Comparison of ENCODE assay signal across 25 cellular contexts in genomic region chr2:112755444-112755843, GRCh38. TPM values are rescaled to one million over a fixed set of nuclear protein-coding genes. Genes with fewer than 3 reads are reported as not detected.
DNase-seq lines count a peak whose midpoint lies in the region; ATAC-seq and TF ChIP-seq lines count a peak whose summit lies in the region.
"Had no signal": no experiment of that assay in that cellular context is flagged by ENCODE, and none has a peak within 500 bp of the region (broad histone marks: within the 10 kb centered on the region; RNA-seq: fewer than 3 reads in every experiment).

No MANE protein-coding gene starts in this region.

- intact Hi-C loops in CD4-positive, alpha-beta memory T cell (cut with micrococcal nuclease) = no loop called here

- peak; percentile 28 to 47 for ATAC-seq in activated CD4-positive, CD25-positive, alpha-beta regulatory T cell treated with anti-CD3 and anti-CD28 coated beads, Interleukin-2, amount 50 U/mL, for 24 hours
- ATAC-seq in WTC11 = no peak
- peak; percentile 54 to 71 for ATAC-seq in natural killer cell treated with Interleukin-12 subunit alpha and Interleukin-12 subunit beta and Interleukin-15 and Interleukin-18, amount 100 ng/mL, for 72 hours
- ATAC-seq in GM21390 (IDR thresholded peaks at IDR 0.05; ENCODE audit: unreplicated experiment) = no peak
- no peak for ATAC-seq in GM21360 (IDR thresholded peaks at IDR 0.05; ENCODE audit: unreplicated experiment)
- no peak for ATAC-seq in GM19463 (IDR thresholded peaks at IDR 0.05; ENCODE audit: unreplicated experiment)
- ATAC-seq: HCT116, Right ventricle myocardium inferior had no signal

- H3K27ac ChIP-seq in CD4-positive, alpha-beta memory T cell (ENCODE audit: low read depth, low read length) = no peak overlapping the region

- H3K4me3 Mint-ChIP-seq in CD4-positive, alpha-beta memory T cell = peak overlapping the region in 1 of 8 donors; percentile 51
- no peak overlapping the region for H3K4me3 Mint-ChIP-seq in WTC11
- no peak overlapping the region for H3K4me3 Mint-ChIP-seq in natural killer cell treated with Interleukin-12 subunit alpha and Interleukin-12 subunit beta and Interleukin-15 and Interleukin-18, amount 100 ng/mL, for 72 hours

- no peak overlapping the region for H3K4me3 ChIP-seq in CD4-positive, alpha-beta memory T cell (ENCODE audit: low read length in 2 of 2)
- H3K4me3 ChIP-seq: GM12878, MG63 had no signal

- H3K4me1 ChIP-seq in CD4-positive, alpha-beta memory T cell (ENCODE audit: insufficient read depth, low read length) = peaks cover 10% of the 10 kb centered on the region

- no peaks in the 10 kb centered on the region for H3K36me3 ChIP-seq in CD4-positive, alpha-beta memory T cell (ENCODE audit: insufficient read depth, low read length)

- no peaks in the 10 kb centered on the region for H3K9me3 Mint-ChIP-seq in CD4-positive, alpha-beta memory T cell
- no peaks in the 10 kb centered on the region for H3K9me3 Mint-ChIP-seq in WTC11
- H3K9me3 Mint-ChIP-seq in natural killer cell treated with Interleukin-12 subunit alpha and Interleukin-12 subunit beta and Interleukin-15 and Interleukin-18, amount 100 ng/mL, for 72 hours = no peaks in the 10 kb centered on the region

- peak overlapping the region in 4 of 7 donors; percentile 7 to 67 (median 16) for H3K27ac Mint-ChIP-seq in CD4-positive, alpha-beta memory T cell
- H3K27ac Mint-ChIP-seq in WTC11 = peak overlapping the region; percentile 10; the same call in 1 of the 2 replicates
- peak overlapping the region; percentile 5 to 85 for H3K27ac Mint-ChIP-seq in natural killer cell treated with Interleukin-12 subunit alpha and Interleukin-12 subunit beta and Interleukin-15 and Interleukin-18, amount 100 ng/mL, for 72 hours

- CTCF ChIA-PET in CD4-positive, alpha-beta memory T cell (lab: Charles Lee; ENCODE audit: partially characterized antibody) = interaction anchor here (1.0 to 2.1 kb wide), 5 partner anchors 12 to 188 kb away, joined by 3 to 8 read pairs (median 3); no protein-coding TSS in a partner anchor
- CTCF ChIA-PET in WTC11 (lab: Charles Lee) = interaction anchor here (2.8 kb wide), 1 partner anchor 186 kb away, joined by 7 read pairs; no protein-coding TSS in a partner anchor

- no peaks in the 10 kb centered on the region for H3K27me3 Mint-ChIP-seq in CD4-positive, alpha-beta memory T cell
- no peaks in the 10 kb centered on the region for H3K27me3 Mint-ChIP-seq in WTC11 (ENCODE audit: low read depth)
- no peaks in the 10 kb centered on the region for H3K27me3 Mint-ChIP-seq in natural killer cell treated with Interleukin-12 subunit alpha and Interleukin-12 subunit beta and Interleukin-15 and Interleukin-18, amount 100 ng/mL, for 72 hours

- no peak for TF ChIP-seq CTCF in WTC11 (IDR thresholded peaks at IDR 0.05)

- no peaks in the 10 kb centered on the region for H3K9me3 ChIP-seq in CD4-positive, alpha-beta memory T cell (ENCODE audit: control insufficient read depth in 1 of 2, low read length in 2 of 2)
- H3K9me3 ChIP-seq: Caco-2, MG63 had no signal

- DNase-seq in activated CD4-positive, CD25-positive, alpha-beta regulatory T cell treated with anti-CD3 and anti-CD28 coated beads, Interleukin-2, amount 50 U/mL, for 72 hours = no peak
- DNase-seq in CD4-positive, alpha-beta memory T cell = no peak
- DNase-seq in WTC11 (ENCODE audit: low spot score) = no peak
- DNase-seq in natural killer cell treated with Interleukin-12 subunit alpha and Interleukin-12 subunit beta and Interleukin-15 and Interleukin-18, amount 100 ng/mL, for 72 hours (ENCODE audit: low spot score) = no peak
- DNase-seq: 8988T, C1 segment of cervical spinal cord, Caco-2, DMS 273 treated with DMSO at 0.1 percent for 48 hours, DND-41, Karpas-422, MG63, NCI-H1417 treated with DMSO at 0.1 percent for 48 hours, NCI-H187, NCI-H2107, NCI-H446 treated with DMSO at 0.1 percent for 48 hours, NCI-H526 treated with DMSO at 0.1 percent for 48 hours had no signal

- peaks cover 11 to 39% (median 25%) of the 10 kb centered on the region in 4 donors for H3K4me1 Mint-ChIP-seq in CD4-positive, alpha-beta memory T cell
- H3K4me1 Mint-ChIP-seq in WTC11 = no peaks in the 10 kb centered on the region
- peaks cover 44 to 47% of the 10 kb centered on the region in 2 donors for H3K4me1 Mint-ChIP-seq in natural killer cell treated with Interleukin-12 subunit alpha and Interleukin-12 subunit beta and Interleukin-15 and Interleukin-18, amount 100 ng/mL, for 72 hours (ENCODE audit: low read depth in 2 of 2)

- H3K27me3 ChIP-seq in CD4-positive, alpha-beta memory T cell (ENCODE audit: insufficient read depth, low read length) = no peaks in the 10 kb centered on the region
- H3K27me3 ChIP-seq: MG63 had no signal

- H3K36me3 Mint-ChIP-seq in CD4-positive, alpha-beta memory T cell = no peaks in the 10 kb centered on the region
- H3K36me3 Mint-ChIP-seq in WTC11 = peaks cover 68% of the 10 kb centered on the region
- peaks cover 32% of the 10 kb centered on the region for H3K36me3 Mint-ChIP-seq in natural killer cell treated with Interleukin-12 subunit alpha and Interleukin-12 subunit beta and Interleukin-15 and Interleukin-18, amount 100 ng/mL, for 72 hours

- POLR2A ChIA-PET in CD4-positive, alpha-beta memory T cell (lab: Charles Lee; ENCODE audit: partially characterized antibody) = interaction anchor here (1.2 kb wide), 1 partner anchor 129 kb away, joined by 6 read pairs; no protein-coding TSS in a partner anchor
- POLR2A ChIA-PET in WTC11 (lab: Charles Lee) = no interaction called here

TF ChIP-seq in WTC11, 78 proteins besides CTCF, POLR2A, EP300 and RAD21:
- TF ChIP-seq RORB (CRISPR knock-in tag; IDR thresholded peaks at IDR 0.05) (no peak), ZNF532 (CRISPR knock-in tag; IDR thresholded peaks at IDR 0.05; ENCODE audit: borderline replicate concordance) (no peak), PREB (CRISPR knock-in tag; IDR thresholded peaks at IDR 0.05; ENCODE audit: borderline replicate concordance) (no peak), CREB1 (CRISPR knock-in tag; IDR thresholded peaks at IDR 0.05) (no peak), E2F5 (CRISPR knock-in tag; IDR thresholded peaks at IDR 0.05) (no peak), NFYB (CRISPR knock-in tag; conservative IDR thresholded peaks at IDR 0.05; ENCODE audit: low read depth) (no peak)

RNA-seq across cellular contexts. Expression of gene CKAP2L, which starts 9.0 kb away (rescaled TPM):
- under 1 TPM in 1 of 2 experiments, not detected in 1; 0.06 TPM for total RNA-seq in CD4-positive, alpha-beta memory T cell
- under 1 TPM in 1 of 2 donors, not detected in 1; 0.21 TPM for polyA plus RNA-seq in CD4-positive, alpha-beta memory T cell
- 17.7 to 25.6 TPM (median 17.9 TPM) in 3 replicates for total RNA-seq in WTC11 (2021)
- 10 to 100 TPM; 26.8 to 45.7 TPM for total RNA-seq in natural killer cell treated with Interleukin-12 subunit alpha and Interleukin-12 subunit beta and Interleukin-15 and Interleukin-18, amount 100 ng/mL, for 72 hours

RNA-seq across cellular contexts. Expression of gene IL1A, which starts 28.8 kb away (rescaled TPM):
- total RNA-seq in CD4-positive, alpha-beta memory T cell = under 1 TPM in 1 of 2 experiments, not detected in 1; 0.15 TPM
- not detected for polyA plus RNA-seq in CD4-positive, alpha-beta memory T cell
- 0.34 to 0.55 TPM (median 0.42 TPM) in 3 replicates for total RNA-seq in WTC11 (2021)
- 10 to 100 TPM in 1 of 2 donors, under 1 TPM in 1; 0.25 to 12.3 TPM for total RNA-seq in natural killer cell treated with Interleukin-12 subunit alpha and Interleukin-12 subunit beta and Interleukin-15 and Interleukin-18, amount 100 ng/mL, for 72 hours
- total RNA-seq: Caco-2, Right ventricle myocardium inferior, SK-MEL-5 had no signal

RNA-seq across cellular contexts. Expression of gene NT5DC4, which starts 34.6 kb away (rescaled TPM):
- total RNA-seq in CD4-positive, alpha-beta memory T cell = not detected
- polyA plus RNA-seq in CD4-positive, alpha-beta memory T cell = not detected
- not detected in 3 replicates for total RNA-seq in WTC11 (2021)
- total RNA-seq in natural killer cell treated with Interleukin-12 subunit alpha and Interleukin-12 subunit beta and Interleukin-15 and Interleukin-18, amount 100 ng/mL, for 72 hours = not detected
- total RNA-seq: H1, Right ventricle myocardium inferior, SK-MEL-5 had no signal
- polyA plus RNA-seq: H1 had no signal

Comparison
In these comparisons a context has a peak if more than half of its experiments do, and no peak if none do; other contexts are left out.
1. ATAC-seq: peak in activated CD4-positive, CD25-positive, alpha-beta regulatory T cell treated with anti-CD3 and anti-CD28 coated beads, Interleukin-2, amount 50 U/mL, for 24 hours (2 of 2) and natural killer cell treated with Interleukin-12 subunit alpha and Interleukin-12 subunit beta and Interleukin-15 and Interleukin-18, amount 100 ng/mL, for 72 hours (2 of 2); none in WTC11 (single experiment), GM21390 (single experiment), GM21360 (single experiment) and GM19463 (single experiment).
2. RNA of gene CKAP2L, which starts 9.0 kb away (total RNA-seq): 26.8 to 45.7 TPM in natural killer cell treated with Interleukin-12 subunit alpha and Interleukin-12 subunit beta and Interleukin-15 and Interleukin-18, amount 100 ng/mL, for 72 hours and 17.7 to 25.6 TPM in WTC11; 0.06 TPM in CD4-positive, alpha-beta memory T cell; every median in the first group is over 10 times any median in the second.
3. Peak in every context shown above with its lines, with median percentiles within 50 percentile points of each other: H3K27ac Mint-ChIP-seq.